Comparison of ENCODE assay signal across 10 cellular contexts in genomic region chr16:85003076-85003475, GRCh38. TPM values are rescaled to one million over a fixed set of nuclear protein-coding genes. Genes with fewer than 3 reads are reported as not detected.
DNase-seq lines count a peak whose midpoint lies in the region; ATAC-seq and TF ChIP-seq lines count a peak whose summit lies in the region.
"Had no signal": no experiment of that assay in that cellular context is flagged by ENCODE, and none has a peak within 500 bp of the region (broad histone marks: within the 10 kb centered on the region; RNA-seq: fewer than 3 reads in every experiment).

No MANE protein-coding gene starts in this region.

- H3K9me3 ChIP-seq in AG04450 (ENCODE audit: control insufficient read depth, insufficient read depth, low read length) (no peaks in the 10 kb centered on the region; the same call in 1 of the 2 replicates), gastroesophageal sphincter (no peaks in the 10 kb centered on the region)

- peaks cover 0 to 3% of the 10 kb centered on the region in 2 donors for H3K36me3 ChIP-seq in gastroesophageal sphincter

- peaks cover 85% of the 10 kb centered on the region for H3K4me1 Mint-ChIP-seq in osteocyte (ENCODE audit: unreplicated experiment)

- WGBS in gastroesophageal sphincter (ENCODE audit: low coverage in 1 of 2), 2 donors: 74 to 87% methylated on average over 3 to 7 of the region's 13 CpGs

- no peak overlapping the region for H3K4me3 ChIP-seq in AG04450 (ENCODE audit: low read depth, low read length)
- no peak overlapping the region for H3K4me3 ChIP-seq in gastroesophageal sphincter

- no peak for TF ChIP-seq POLR2A in gastroesophageal sphincter (IDR thresholded peaks at IDR 0.05)

- peaks cover 27 to 100% (median 79%) of the 10 kb centered on the region in 3 donors for H3K4me1 ChIP-seq in gastroesophageal sphincter

- ATAC-seq in gastroesophageal sphincter: no peak
- ATAC-seq in GM18498 (IDR thresholded peaks at IDR 0.05; ENCODE audit: unreplicated experiment): no peak

- TF ChIP-seq CTCF in AG04450 (IDR thresholded peaks at IDR 0.05; ENCODE audit: low read depth, low read length): no peak
- TF ChIP-seq CTCF in RWPE1 (conservative IDR thresholded peaks at IDR 0.05; ENCODE audit: low read depth): no peak
- TF ChIP-seq CTCF in gastroesophageal sphincter (IDR thresholded peaks at IDR 0.05): no peak
- no peak for TF ChIP-seq CTCF in osteocyte (IDR thresholded peaks at IDR 0.05)

- no peak for TF ChIP-seq EP300 in gastroesophageal sphincter (IDR thresholded peaks at IDR 0.05)

- peak overlapping the region; percentile 97 for H3K27ac Mint-ChIP-seq in osteocyte (ENCODE audit: unreplicated experiment)

- H3K27ac ChIP-seq in AG04450 (ENCODE audit: low read depth, low read length) (peak overlapping the region; percentile 97), RWPE1 (peak overlapping the region; percentile 55), gastroesophageal sphincter (peak overlapping the region; percentile 86 to 97 (median 88))

- H3K27me3 Mint-ChIP-seq in osteocyte (ENCODE audit: unreplicated experiment): no peaks in the 10 kb centered on the region

- H3K27me3 ChIP-seq in AG04450 (ENCODE audit: control insufficient read depth, insufficient read depth, low read length) (no peaks in the 10 kb centered on the region), gastroesophageal sphincter (no peaks in the 10 kb centered on the region)

- H3K36me3 Mint-ChIP-seq in osteocyte (ENCODE audit: unreplicated experiment): peaks cover 2% of the 10 kb centered on the region

- CTCF ChIA-PET in AG04450 (lab: Charles Lee) (no interaction called here), RWPE1 (lab: Yijun Ruan, JAX) (no interaction called here)

- POLR2A ChIA-PET in AG04450 (lab: Yijun Ruan, JAX): interaction anchor here (0.5 to 4.3 kb wide), 2 partner anchors 8 to 31 kb away, joined by 4 to 27 read pairs; no protein-coding TSS in a partner anchor
- POLR2A ChIA-PET in RWPE1 (lab: Yijun Ruan, JAX; ENCODE audit: low non-redundant PET): interaction anchor here (0.7 kb wide), 1 partner anchor 8 kb away, joined by 3 read pairs; the partner anchor contains the start of gene ZDHHC7

- no peaks in the 10 kb centered on the region for H3K9me3 Mint-ChIP-seq in osteocyte (ENCODE audit: unreplicated experiment)

- DNase-seq in AG04450 (ENCODE audit: low read depth, low spot score) (no peak), RWPE1 (ENCODE audit: low spot score) (no peak), osteocyte (ENCODE audit: extremely low spot score, unreplicated experiment) (no peak), AG08396 (ENCODE audit: low spot score) (no peak), SK-N-DZ (ENCODE audit: low spot score) (no peak), Ammon's horn (ENCODE audit: low spot score) (no peak)
- DNase-seq: COR-L47, NCI-H2171 treated with DMSO at 0.1 percent for 48 hours had no signal

- peak overlapping the region; percentile 43 for H3K4me3 Mint-ChIP-seq in osteocyte (ENCODE audit: unreplicated experiment)

RNA-seq across cellular contexts. Expression of gene ZDHHC7, which starts 8.3 kb away (rescaled TPM):
- polyA plus RNA-seq in AG04450 (2011; rRNA removed): 136 and 150 TPM in 2 replicates
- 117 and 131 TPM in 2 replicates for polyA minus RNA-seq in AG04450 (2011; rRNA and poly(A)+ RNA removed)
- total RNA-seq in gastroesophageal sphincter (10 to 100 TPM; 55.3 to 77.5 (median 66.3) TPM), osteocyte (53.6 and 53.7 TPM in 2 replicates)
- 39.0 and 53.6 TPM in 2 replicates for polyA plus RNA-seq in SK-N-DZ (2014; cell fraction: cytosol; rRNA removed)
- polyA plus RNA-seq in SK-N-DZ (2014; cell fraction: nucleus; rRNA removed): 35.6 and 39.4 TPM in 2 replicates

RNA-seq across cellular contexts. Expression of gene KIAA0513, which starts 24.5 kb away (rescaled TPM):
- 10.0 and 10.1 TPM in 2 replicates for polyA plus RNA-seq in AG04450 (2011; rRNA removed)
- polyA minus RNA-seq in AG04450 (2011; rRNA and poly(A)+ RNA removed): 26.9 and 30.0 TPM in 2 replicates
- total RNA-seq in gastroesophageal sphincter (10 to 100 TPM; 14.8 to 43.4 (median 28.5) TPM), osteocyte (10.6 and 12.4 TPM in 2 replicates)
- polyA plus RNA-seq in SK-N-DZ (2014; cell fraction: cytosol; rRNA removed): 2.2 and 2.8 TPM in 2 replicates
- 0.80 and 1.2 TPM in 2 replicates for polyA plus RNA-seq in SK-N-DZ (2014; cell fraction: nucleus; rRNA removed)
